ENCODE assay signal across 26 cellular contexts in the genomic region with DNA sequence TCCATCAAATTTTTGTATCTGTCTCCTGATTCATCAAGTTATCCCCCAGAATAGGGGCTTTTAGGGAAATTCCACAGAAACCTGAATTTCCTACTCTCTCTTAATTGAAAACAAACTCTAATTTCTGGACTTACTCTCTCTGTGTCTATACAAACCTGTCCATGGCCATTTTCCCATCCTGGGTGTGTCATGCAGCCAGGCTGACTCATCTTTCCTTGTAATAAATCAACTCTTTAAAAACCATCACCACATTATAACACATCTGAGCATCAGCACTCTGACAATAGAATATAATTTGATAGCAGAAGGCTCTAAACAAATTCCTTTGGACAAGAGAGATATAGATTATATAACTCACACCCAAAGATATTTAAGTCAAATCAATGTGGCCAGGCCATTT.
"Had no signal": no experiment of that assay in that cellular context is flagged by ENCODE, and none has a peak within 500 bp of the region (broad histone marks: within the 10 kb centered on the region; RNA-seq: fewer than 3 reads in every experiment).

No MANE protein-coding gene starts in this region.

- H3K27me3 ChIP-seq: colonic mucosa, esophagus muscularis mucosa, foreskin keratinocyte, heart left ventricle, hepatocyte, neural progenitor cell, right atrium auricular region, stomach, thyroid gland had no signal

- H2AFZ ChIP-seq: hepatocyte, neural progenitor cell, parathyroid adenoma had no signal

- H3K4me2 ChIP-seq: hepatocyte, neural progenitor cell, smooth muscle cell had no signal

- DNase-seq: colonic mucosa; effector CD8-positive, alpha-beta T cell; endodermal cell; heart left ventricle; kidney; mesenchymal stem cell; naive thymus-derived CD4-positive, alpha-beta T cell; stimulated activated CD4-positive, alpha-beta T cell treated with anti-CD3 and anti-CD28 coated beads, Interleukin-12 subunit alpha, Interleukin-12 subunit beta, amount 100 ng/mL, for 4 hours; stimulated activated CD4-positive, alpha-beta T cell treated with anti-CD3 and anti-CD28 coated beads, Interleukin-2, amount 100 ng/mL, for 24 hours; stimulated activated CD4-positive, alpha-beta T cell treated with anti-CD3 and anti-CD28 coated beads, Interleukin-4, amount 100 ng/mL, for 24 hours; stimulated activated naive CD4-positive, alpha-beta T cell treated with Interleukin-2 at 50 U/mL for 16 hours; stomach; thyroid gland had no signal

- H3K79me2 ChIP-seq: hepatocyte, parathyroid adenoma had no signal

- H3K9ac ChIP-seq: neural progenitor cell, parathyroid adenoma had no signal

- H3K36me3 ChIP-seq: colonic mucosa, esophagus muscularis mucosa, gastroesophageal sphincter, heart left ventricle, neural progenitor cell, prostate gland, right atrium auricular region, stomach, thyroid gland had no signal

- H3K27ac ChIP-seq: colonic mucosa, esophagus muscularis mucosa, foreskin keratinocyte, gastroesophageal sphincter, heart left ventricle, hepatocyte, neural progenitor cell, parathyroid adenoma, prostate gland, right atrium auricular region, stomach, thyroid gland had no signal

- H3K4me3 ChIP-seq: colonic mucosa, esophagus muscularis mucosa, gastroesophageal sphincter, heart left ventricle, hepatocyte, lung, neural progenitor cell, prostate gland, right atrium auricular region, smooth muscle cell, stomach, thyroid gland had no signal

- H3K4me1 ChIP-seq: colonic mucosa, esophagus muscularis mucosa, foreskin keratinocyte, gastroesophageal sphincter, heart left ventricle, neural progenitor cell, parathyroid adenoma, prostate gland, right atrium auricular region had no signal

- ATAC-seq: foreskin keratinocyte; gastroesophageal sphincter; heart left ventricle; left lobe of liver; naive thymus-derived CD4-positive, alpha-beta T cell; sciatic nerve; stimulated activated effector memory CD8-positive, alpha-beta T cell treated with anti-CD3 and anti-CD28 coated beads, Interleukin-12 subunit alpha, Interleukin-12 subunit beta, amount 100 ng/mL, for 72 hours had no signal

- FAIRE-seq: kidney had no signal

- H3K9me3 ChIP-seq: colonic mucosa, esophagus muscularis mucosa, gastroesophageal sphincter, heart left ventricle, prostate gland, right atrium auricular region, stomach, thyroid gland had no signal
